In genomic region chr11:125394306-125394705, GRCh38 we compare ENCODE assay signal across 21 cellular contexts.
A peak's percentile ranks its signal among the peaks of the same experiment; 100 is the strongest.
DNase-seq lines count a peak whose midpoint lies in the region; ATAC-seq, FAIRE-seq and TF ChIP-seq lines count a peak whose summit lies in the region.
"Had no signal": no experiment of that assay in that cellular context is flagged by ENCODE, and none has a peak within 500 bp of the region (broad histone marks: within the 10 kb centered on the region; RNA-seq: fewer than 3 reads in every experiment).

No MANE protein-coding gene starts in this region.

- H3K4me1 ChIP-seq in right atrium auricular region (peaks cover 0 to 13% of the 10 kb centered on the region in 2 donors), tibial artery (peaks cover 0 to 16% (median 6%) of the 10 kb centered on the region in 4 donors), small intestine (ENCODE audit: control insufficient read depth in 2 of 2, insufficient read depth in 1 of 2, low read depth in 1 of 2, low read length in 1 of 2) (no peaks in the 10 kb centered on the region)

- H3K27ac ChIP-seq in right atrium auricular region (peak overlapping the region; percentile 28 to 76), tibial artery (no peak overlapping the region), small intestine (ENCODE audit: low read depth in 1 of 2, low read length in 1 of 2) (no peak overlapping the region)
- H3K27ac ChIP-seq: SJCRH30 had no signal

- no peak for TF ChIP-seq POLR2A in H54 (IDR thresholded peaks at IDR 0.05; ENCODE audit: low read depth, low read length)

- H3K9me3 ChIP-seq in right atrium auricular region (no peaks in the 10 kb centered on the region), tibial artery (no peaks in the 10 kb centered on the region), small intestine (ENCODE audit: control insufficient read depth, low read depth) (no peaks in the 10 kb centered on the region)
- H3K9me3 ChIP-seq: SJCRH30 had no signal

- intact Hi-C loops in left ventricle myocardium superior (cut with micrococcal nuclease) (no loop called here), posterior vena cava (cut with DNase I) (no loop called here), tibial artery (cut with DNase I; ENCODE audit: low total_unique reads) (no loop called here)

- no peak for ATAC-seq in left ventricle myocardium superior
- ATAC-seq: HCT116 had no signal

- WGBS in small intestine, 3 donors, result 85 to 94% (median 87%) methylated on average over 2 of the region's 2 CpGs

- no peak for FAIRE-seq in small intestine (lab: Jason Lieb, UNC)
- no peak for FAIRE-seq in H54 (lab: Jason Lieb, UNC)
- FAIRE-seq: GM18507 had no signal

- H3K4me3 ChIP-seq in right atrium auricular region, result no peak overlapping the region
- no peak overlapping the region for H3K4me3 ChIP-seq in tibial artery
- no peak overlapping the region for H3K4me3 ChIP-seq in small intestine (ENCODE audit: low read depth in 1 of 2, low read length in 2 of 2)
- H3K4me3 ChIP-seq: SJCRH30 had no signal

- DNase-seq in right atrium auricular region (ENCODE audit: low spot score), result no peak
- no peak for DNase-seq in left ventricle myocardium superior
- DNase-seq in astrocyte of the hippocampus (ENCODE audit: low read depth, low spot score), result peak; percentile 68
- peak; percentile 17 for DNase-seq in posterior vena cava (ENCODE audit: low spot score)
- no peak for DNase-seq in tibial artery
- no peak for DNase-seq in small intestine
- no peak for DNase-seq in H54 (ENCODE audit: insufficient read length, low spot score)
- DNase-seq: AML-193; C1 segment of cervical spinal cord; Calu3; CD8-positive, alpha-beta memory T cell; DMS153; GDM1; GOT3; MV-4-11; NCI-H1694 treated with DMSO at 0.1 percent for 48 hours; NCI-H2081 treated with DMSO at 0.1 percent for 48 hours; NK-92 treated with Interleukin-12 subunit alpha and Interleukin-12 subunit beta, amount 100 ng/mL, for 24 hours; SJCRH30 had no signal

- H3K36me3 ChIP-seq in right atrium auricular region, result peaks cover 4% of the 10 kb centered on the region
- H3K36me3 ChIP-seq in tibial artery, result peaks cover 0 to 12% (median 7%) of the 10 kb centered on the region in 3 donors
- H3K36me3 ChIP-seq in small intestine (ENCODE audit: control insufficient read depth in 2 of 2, insufficient read depth in 2 of 2, low read length in 2 of 2), result no peaks in the 10 kb centered on the region

- no peak for TF ChIP-seq CTCF in right atrium auricular region (IDR thresholded peaks at IDR 0.05)
- no peak for TF ChIP-seq CTCF in tibial artery (IDR thresholded peaks at IDR 0.05)

- H3K27me3 ChIP-seq in right atrium auricular region, result no peaks in the 10 kb centered on the region
- H3K27me3 ChIP-seq in tibial artery, result no peaks in the 10 kb centered on the region
- H3K27me3 ChIP-seq in small intestine (ENCODE audit: control insufficient read depth in 2 of 2, insufficient read depth in 2 of 2, low read length in 2 of 2), result no peaks in the 10 kb centered on the region
- H3K27me3 ChIP-seq: SJCRH30 had no signal

Comparison
In these comparisons a context has a peak if more than half of its experiments do, and no peak if none do; other contexts are left out.
1. DNase-seq: peak in astrocyte of the hippocampus (single experiment) and posterior vena cava (single experiment); none in right atrium auricular region (single experiment), left ventricle myocardium superior (single experiment), tibial artery (0 of 2), small intestine (single experiment) and H54 (single experiment).
2. H3K27ac ChIP-seq: peak in right atrium auricular region (2 of 2); none in tibial artery (0 of 2) and small intestine (0 of 2).